ENCODE assay signal across 7 cellular contexts in the genomic region with DNA sequence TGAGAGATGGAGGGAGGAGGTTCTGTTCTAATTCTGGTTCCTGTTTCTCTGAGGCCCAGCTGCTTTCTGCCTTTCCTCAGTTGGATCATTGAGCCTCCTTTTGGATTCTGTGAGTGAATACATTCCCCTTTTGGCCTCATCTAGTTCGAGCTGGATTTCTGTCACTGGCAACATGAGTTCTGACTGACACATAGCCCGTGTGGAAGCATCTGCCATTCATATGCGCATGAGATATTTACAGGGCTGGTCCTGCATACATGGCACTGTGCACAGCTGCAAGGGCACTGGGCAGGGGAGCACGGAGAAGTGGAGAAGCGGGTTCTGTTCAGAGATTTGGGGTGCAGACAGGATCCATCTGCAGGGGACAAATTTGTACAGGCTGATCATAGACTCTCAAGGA.
"Had no signal": no experiment of that assay in that cellular context is flagged by ENCODE, and none has a peak within 500 bp of the region (broad histone marks: within the 10 kb centered on the region; RNA-seq: fewer than 3 reads in every experiment).

No MANE protein-coding gene starts in this region.

- FAIRE-seq: H1, H54 had no signal

- H3K9me3 Mint-ChIP-seq: GM23338, H9 had no signal

- H3K4me3 Mint-ChIP-seq: GM23338, H9 had no signal

- DNase-seq: H9, HCEC 1CT, IMR-90 had no signal

- H3K4me1 Mint-ChIP-seq: GM23338 had no signal

- H3K4me2 ChIP-seq: GM23338 had no signal

- H3K27ac ChIP-seq: HL-60 had no signal

- H2AFZ ChIP-seq: GM23338 had no signal

- ATAC-seq: GM23338 had no signal

- H3K27ac Mint-ChIP-seq: GM23338 had no signal

- H3K4me3 ChIP-seq: GM23338 had no signal
